ENCODE assay signal across 25 cellular contexts in the genomic region with DNA sequence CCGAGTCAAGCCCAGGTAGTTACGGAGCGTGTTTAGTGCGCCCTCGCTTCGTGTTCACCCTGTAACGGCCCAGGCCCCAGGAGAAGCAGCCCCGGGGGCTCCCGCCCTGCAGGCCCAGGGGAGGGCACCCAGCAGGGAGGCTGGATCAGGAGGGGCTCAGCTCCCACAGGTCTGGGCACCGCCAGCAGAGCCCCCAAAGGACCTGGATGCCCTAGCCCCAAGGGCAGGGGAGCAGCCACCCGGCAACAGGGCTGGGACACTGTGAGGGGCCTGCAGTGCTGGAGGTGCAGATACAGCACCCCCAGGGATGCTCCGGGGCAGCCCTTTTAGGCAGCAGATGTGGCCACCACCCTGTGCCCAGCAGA.
"Had no signal": no experiment of that assay in that cellular context is flagged by ENCODE, and none has a peak within 500 bp of the region (broad histone marks: within the 10 kb centered on the region; RNA-seq: fewer than 3 reads in every experiment).

No MANE protein-coding gene starts in this region.

- DNase-seq: activated B cell treated with CpG ODN at 0.5 μM for 24 hours; activated CD4-positive, alpha-beta memory T cell treated with anti-CD3 and anti-CD28 coated beads for 36 hours; activated CD4-positive, alpha-beta T cell treated with anti-CD3 and anti-CD28 coated beads, Interleukin-2, amount 10 ng/mL, durations not matched to agents 7 days and 5 days; activated CD8-positive, alpha-beta memory T cell treated with anti-CD3 and anti-CD28 coated beads for 24 hours; activated effector memory CD4-positive, alpha-beta T cell treated with anti-CD3 and anti-CD28 coated beads, Interleukin-2, amount 50 U/mL, for 16 hours; activated naive CD4-positive, alpha-beta T cell treated with Interleukin-2 at 50 U/mL for 16 hours; activated T-cell treated with anti-CD3 and anti-CD28 coated beads, Interleukin-2, amount 50 U/mL, for 4 hours; amygdala; brain microvascular endothelial cell; KG1; NCI-H1092; NCI-H1930; NCI-H2171 treated with DMSO at 0.1 percent for 48 hours; NCI-H226; NCI-H526 treated with DMSO at 0.1 percent for 48 hours; NCI-H82; SHP77 treated with DMSO at 0.1 percent for 48 hours; T-cell; T-helper 2 cell; T1000 had no signal

- H3K27me3 Mint-ChIP-seq: activated B cell treated with CpG ODN at 0.5 μM for 24 hours; activated CD4-positive, alpha-beta memory T cell treated with anti-CD3 and anti-CD28 coated beads for 36 hours; activated CD4-positive, alpha-beta T cell treated with anti-CD3 and anti-CD28 coated beads, Interleukin-2, amount 10 ng/mL, durations not matched to agents 7 days and 5 days; activated naive CD8-positive, alpha-beta T cell; T-cell had no signal

- H3K4me3 Mint-ChIP-seq: activated B cell treated with CpG ODN at 0.5 μM for 24 hours; activated CD4-positive, alpha-beta memory T cell treated with anti-CD3 and anti-CD28 coated beads for 36 hours; activated CD4-positive, alpha-beta T cell treated with anti-CD3 and anti-CD28 coated beads, Interleukin-2, amount 10 ng/mL, durations not matched to agents 7 days and 5 days; activated naive CD8-positive, alpha-beta T cell; activated T-cell treated with anti-CD3 and anti-CD28 coated beads, Interleukin-2, amount 50 U/mL, for 4 hours; T-cell had no signal

- ATAC-seq: activated T-cell treated with anti-CD3 and anti-CD28 coated beads, Interleukin-2, amount 50 U/mL, for 4 hours; T-cell had no signal

- H3K36me3 ChIP-seq: brain microvascular endothelial cell, cardiac muscle cell had no signal

- H3K27me3 ChIP-seq: brain microvascular endothelial cell, cardiac muscle cell had no signal

- H3K9me3 Mint-ChIP-seq: activated B cell treated with CpG ODN at 0.5 μM for 24 hours; activated CD4-positive, alpha-beta memory T cell treated with anti-CD3 and anti-CD28 coated beads for 36 hours; activated CD4-positive, alpha-beta T cell treated with anti-CD3 and anti-CD28 coated beads, Interleukin-2, amount 10 ng/mL, durations not matched to agents 7 days and 5 days; activated T-cell treated with anti-CD3 and anti-CD28 coated beads, Interleukin-2, amount 50 U/mL, for 4 hours; T-cell had no signal

- H3K27ac ChIP-seq: brain microvascular endothelial cell, cardiac muscle cell had no signal

- FAIRE-seq: astrocyte, RCC 7860, TTC549 had no signal

- H3K36me3 Mint-ChIP-seq: activated CD4-positive, alpha-beta memory T cell treated with anti-CD3 and anti-CD28 coated beads for 36 hours; activated naive CD8-positive, alpha-beta T cell; T-cell had no signal

- H3K27ac Mint-ChIP-seq: activated B cell treated with CpG ODN at 0.5 μM for 24 hours; activated CD4-positive, alpha-beta memory T cell treated with anti-CD3 and anti-CD28 coated beads for 36 hours; activated CD4-positive, alpha-beta T cell treated with anti-CD3 and anti-CD28 coated beads, Interleukin-2, amount 10 ng/mL, durations not matched to agents 7 days and 5 days; activated naive CD8-positive, alpha-beta T cell; T-cell had no signal

- H3K4me3 ChIP-seq: cardiac muscle cell had no signal
